ENCODE assay signal across 8 cellular contexts in the genomic region with DNA sequence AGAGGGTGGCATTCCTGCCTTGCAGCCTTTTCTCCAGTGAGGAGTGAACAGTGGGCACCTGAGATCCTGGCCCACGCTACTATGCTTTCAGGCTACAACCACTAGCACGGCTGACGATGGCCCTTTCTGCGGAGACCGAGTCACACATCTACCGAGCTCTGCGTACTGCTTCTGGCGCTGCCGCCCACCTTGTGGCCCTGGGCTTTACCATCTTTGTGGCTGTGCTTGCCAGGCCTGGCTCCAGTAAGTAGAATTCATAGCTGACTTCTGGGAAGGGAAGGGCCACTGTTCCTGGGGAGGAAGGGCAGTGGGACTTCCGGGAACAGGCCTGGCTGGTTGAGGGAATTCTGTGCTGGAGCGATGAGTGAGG. TPM values are rescaled to one million over a fixed set of nuclear protein-coding genes. Genes with fewer than 3 reads are reported as not detected.
DNase-seq lines count a peak whose midpoint lies in the region; TF ChIP-seq lines count a peak whose summit lies in the region.

No MANE protein-coding gene starts in this region.

- in situ Hi-C loops in GM23248 (cut with MboI) = no loop called here

- intact Hi-C loops in posterior vena cava (cut with DNase I) = no loop called here

- H3K4me3 ChIP-seq in GM23248 = peak overlapping the region; percentile 90
- H3K4me3 ChIP-seq in foreskin fibroblast (ENCODE audit: low read depth in 1 of 2, low read length in 2 of 2) = peak overlapping the region; percentile 76 to 77
- peak overlapping the region; percentile 90 for H3K4me3 ChIP-seq in skeletal muscle satellite cell (ENCODE audit: low read length)

- H3K4me1 ChIP-seq in GM23248 (ENCODE audit: insufficient read depth) = peaks cover 29% of the 10 kb centered on the region
- H3K4me1 ChIP-seq in skeletal muscle satellite cell (ENCODE audit: control insufficient read depth, insufficient read depth, low read length) = peaks cover 39% of the 10 kb centered on the region

- WGBS in GM23248 (ENCODE audit: low coverage in 1 of 2, low lambda C conversion rate in 2 of 2, missing lambda C conversion rate in 2 of 2), 2 experiments = 44 to 47% methylated on average over 11 of the region's 11 CpGs

- peak overlapping the region; percentile 93 for H2AFZ ChIP-seq in GM23248

- TF ChIP-seq CTCF in VCaP (conservative IDR thresholded peaks at IDR 0.05) (no peak), foreskin fibroblast (IDR thresholded peaks at IDR 0.05; ENCODE audit: low read depth, low read length) (no peak)

- DNase-seq in GM23248 (no peak), foreskin fibroblast (no peak), HUDEP-2 (lab: John Stamatoyannopoulos, UW; ENCODE audit: unreplicated experiment in 76 of 76) (no peak), 8988T (no peak), posterior vena cava (ENCODE audit: low spot score) (no peak), middle frontal gyrus (ENCODE audit: extremely low spot score, low spot score) (no peak)

- H3K4me2 ChIP-seq in GM23248 (ENCODE audit: unreplicated experiment) (peak overlapping the region; percentile 98), skeletal muscle satellite cell (ENCODE audit: low read length) (peak overlapping the region; percentile 97)

- H4K20me1 ChIP-seq in GM23248 (ENCODE audit: insufficient read depth) = no peaks in the 10 kb centered on the region

- no peaks in the 10 kb centered on the region for H3K27me3 ChIP-seq in GM23248 (replicated peaks; ENCODE audit: insufficient read depth)
- H3K27me3 ChIP-seq in skeletal muscle satellite cell (ENCODE audit: control insufficient read depth, insufficient read depth, low read length) = no peaks in the 10 kb centered on the region

- H3K9me2 ChIP-seq in GM23248 (ENCODE audit: insufficient read depth) = no peaks in the 10 kb centered on the region

- H3K27ac ChIP-seq in GM23248 (peak overlapping the region; percentile 67), VCaP (peak overlapping the region; percentile 91)

- H3K9me3 ChIP-seq in GM23248 (ENCODE audit: low read depth) (no peaks in the 10 kb centered on the region), skeletal muscle satellite cell (replicated peaks; ENCODE audit: low read length) (no peaks in the 10 kb centered on the region)

- peaks cover 68% of the 10 kb centered on the region for H3K79me2 ChIP-seq in GM23248 (ENCODE audit: insufficient read depth)

- H3K9ac ChIP-seq in GM23248 (peak overlapping the region; percentile 82), skeletal muscle satellite cell (ENCODE audit: low read depth, low read length) (peak overlapping the region; percentile 86)

- H3K36me3 ChIP-seq in GM23248 (ENCODE audit: low read depth) = peaks cover 7% of the 10 kb centered on the region; the same call in 1 of the 2 replicates
- peaks cover 40% of the 10 kb centered on the region for H3K36me3 ChIP-seq in skeletal muscle satellite cell (ENCODE audit: insufficient read depth, low read length)

- H3F3A ChIP-seq in GM23248 (ENCODE audit: insufficient read depth) = 0 out of 2 replicates have a peak, but pooled peaks cover 16% of the 10 kb centered on the region

RNA-seq across cellular contexts. Expression of gene CYB561D2, which starts 0.6 kb away (rescaled TPM):
- total RNA-seq in GM23248 (2014; rRNA removed; shearing (Covaris generic)) = 29.0 and 37.7 TPM in 2 replicates
- polyA plus RNA-seq in GM23248 (2016; fragmentation: Nextera tagmentation; extraction: Ambion mirVana) = 28.3 and 31.5 TPM in 2 replicates
- 23.1 and 29.9 TPM in 2 replicates for total RNA-seq in skeletal muscle satellite cell (2012; rRNA removed)
- total RNA-seq in posterior vena cava = 10 to 100 TPM in 1 of 2 donors, 1 to 10 TPM in 1; 7.9 to 10.5 TPM

RNA-seq across cellular contexts. Expression of gene NPRL2, which starts 0.7 kb away (rescaled TPM):
- 17.9 and 20.2 TPM in 2 replicates for total RNA-seq in GM23248 (2014; rRNA removed; shearing (Covaris generic))
- 22.9 and 28.9 TPM in 2 replicates for polyA plus RNA-seq in GM23248 (2016; fragmentation: Nextera tagmentation; extraction: Ambion mirVana)
- total RNA-seq in skeletal muscle satellite cell (2012; rRNA removed) = 18.0 and 26.0 TPM in 2 replicates
- total RNA-seq in posterior vena cava = 10 to 100 TPM; 10.6 to 17.4 TPM

RNA-seq across cellular contexts. Expression of gene ZMYND10, which starts 5.8 kb away (rescaled TPM):
- 1.5 TPM in 1 of 2 replicates, not detected in the other for total RNA-seq in GM23248 (2014; rRNA removed; shearing (Covaris generic))
- polyA plus RNA-seq in GM23248 (2016; fragmentation: Nextera tagmentation; extraction: Ambion mirVana) = 0.61 and 0.90 TPM in 2 replicates
- total RNA-seq in skeletal muscle satellite cell (2012; rRNA removed) = 0.22 and 0.25 TPM in 2 replicates
- total RNA-seq in posterior vena cava = under 1 TPM; 0.23 to 0.24 TPM

RNA-seq across cellular contexts. Expression of gene TMEM115, which starts 8.0 kb away (rescaled TPM):
- 68.4 and 95.4 TPM in 2 replicates for total RNA-seq in GM23248 (2014; rRNA removed; shearing (Covaris generic))
- polyA plus RNA-seq in GM23248 (2016; fragmentation: Nextera tagmentation; extraction: Ambion mirVana) = 73.1 and 78.1 TPM in 2 replicates
- total RNA-seq in skeletal muscle satellite cell (2012; rRNA removed) = 58.3 and 62.5 TPM in 2 replicates
- total RNA-seq in posterior vena cava = 10 to 100 TPM; 29.3 TPM

RNA-seq across cellular contexts. Expression of gene RASSF1, which starts 10.7 kb away (rescaled TPM):
- 57.5 and 68.7 TPM in 2 replicates for total RNA-seq in GM23248 (2014; rRNA removed; shearing (Covaris generic))
- polyA plus RNA-seq in GM23248 (2016; fragmentation: Nextera tagmentation; extraction: Ambion mirVana) = 56.4 and 59.0 TPM in 2 replicates
- 24.8 and 28.4 TPM in 2 replicates for total RNA-seq in skeletal muscle satellite cell (2012; rRNA removed)
- total RNA-seq in posterior vena cava = 10 to 100 TPM; 31.3 to 40.3 TPM
